6 cellular contexts compared by ENCODE assay signal in genomic region chr7:153964481-153965112, GRCh38.
DNase-seq lines count a peak whose midpoint lies in the region; ATAC-seq, FAIRE-seq and TF ChIP-seq lines count a peak whose summit lies in the region.
"Not testable (repeated sequence)": the region's sequence is repeated elsewhere in the genome, so short reads cannot be mapped to it uniquely, and the experiment has no call there.

No MANE protein-coding gene starts in this region.

- H3K4me3 ChIP-seq in HEK293 (ENCODE audit: low read depth, low read length); K562: not testable (repeated sequence)

- intact Hi-C loops in K562 (cut with micrococcal nuclease) = not testable (repeated sequence)

- H3K9me1 ChIP-seq in K562 (ENCODE audit: control insufficient read depth, insufficient read depth, low read length) = not testable (repeated sequence)

- not testable (repeated sequence) for TF ChIP-seq EP300 in K562 (IDR thresholded peaks at IDR 0.05; ENCODE audit: low read length)

- DNase-seq in G401 (ENCODE audit: low spot score) (peak; percentile 92), cerebellar cortex (ENCODE audit: low spot score) (peak; percentile 87), cerebellar nuclear complex (lab: John Stamatoyannopoulos, UW) (peak; percentile 5 to 33), cerebellum (ENCODE audit: low spot score) (peak; percentile 50)
- DNase-seq in K562 (ENCODE audit: extremely low read depth in 1 of 4, low spot score in 3 of 4) = not testable (repeated sequence)

- in situ Hi-C loops in G401 (cut with HindIII; ENCODE audit: low sequenced_read_pairs); K562 (cut with MboI): not testable (repeated sequence)

- not testable (repeated sequence) for H3K9ac ChIP-seq in K562 (ENCODE audit: insufficient read depth in 1 of 2, low read depth in 2 of 2, low read length in 2 of 2)

- H3K36me3 ChIP-seq in HEK293 (ENCODE audit: control insufficient read depth in 2 of 2, insufficient read depth in 1 of 2, low read length in 2 of 2); K562 (ENCODE audit: control insufficient read depth, insufficient read depth, low read length): not testable (repeated sequence)

- CTCF ChIA-PET in HEK293 (lab: Yijun Ruan, JAX); K562 (lab: Yijun Ruan, JAX; ENCODE audit: low intra/inter-chr PET ratio): not testable (repeated sequence)

- not testable (repeated sequence) for H3K4me1 ChIP-seq in HEK293 (ENCODE audit: control insufficient read depth, insufficient read depth, low read length); K562 (replicated peaks in 1 of 2; ENCODE audit: control insufficient read depth in 2 of 2, insufficient read depth in 2 of 2, low read length in 2 of 2)

- TF ChIP-seq CTCF in HEK293 (tag by site-specific recombination; IDR thresholded peaks at IDR 0.05); K562 (IDR thresholded peaks at IDR 0.05 in 2 of 3, conservative IDR thresholded peaks at IDR 0.05 in 1 of 3; ENCODE audit: insufficient read depth in 2 of 3, low read depth in 1 of 3, low read length in 3 of 3): not testable (repeated sequence)

- not testable (repeated sequence) for ATAC-seq in K562

- not testable (repeated sequence) for TF ChIP-seq RAD21 in K562 (CRISPR knock-in tag; conservative IDR thresholded peaks at IDR 0.05 in 1 of 2, IDR thresholded peaks at IDR 0.05 in 1 of 2)

- H2AFZ ChIP-seq in K562 (ENCODE audit: low read depth, low read length) = not testable (repeated sequence)

- H3K79me2 ChIP-seq in K562 (ENCODE audit: control insufficient read depth, insufficient read depth, low read length) = not testable (repeated sequence)

- not testable (repeated sequence) for TF ChIP-seq POLR2A in K562 (conservative IDR thresholded peaks at IDR 0.05)

- not testable (repeated sequence) for H3K9me3 ChIP-seq in HEK293 (ENCODE audit: control insufficient read depth, insufficient read depth, low read depth, low read length); K562 (replicated peaks; ENCODE audit: control insufficient read depth, insufficient read depth, low read depth, low read length)

- POLR2A ChIA-PET in HEK293 (lab: Yijun Ruan, JAX); K562 (lab: Yijun Ruan, JAX): not testable (repeated sequence)

- not testable (repeated sequence) for BruUV-seq in K562 (replicated peaks; lab: Mats Ljungman, UMichigan)

- H3K27ac ChIP-seq in HEK293 (ENCODE audit: extremely low read depth, low read depth, low read length); K562 (ENCODE audit: extremely low read depth, low read depth, low read length): not testable (repeated sequence)

- not testable (repeated sequence) for H3K4me2 ChIP-seq in K562 (ENCODE audit: insufficient read depth, low read length)

- not testable (repeated sequence) for H3K27me3 ChIP-seq in K562 (ENCODE audit: control insufficient read depth in 2 of 2, insufficient read depth in 2 of 2, low read length in 2 of 2)

- H4K20me1 ChIP-seq in K562 (replicated peaks; ENCODE audit: control insufficient read depth, insufficient read depth, low read length) = not testable (repeated sequence)

- WGBS in K562 (ENCODE audit: insufficient coverage, low coverage, missing lambda C conversion rate) = 1% methylated on average over 6 of the region's 6 CpGs

- FAIRE-seq in K562 (lab: Jason Lieb, UNC) = not testable (repeated sequence)

TF ChIP-seq in HEK293, 187 proteins besides CTCF, POLR2A, EP300 and RAD21:
- peak; percentile 56; the same call in 1 of the 2 replicates for TF ChIP-seq ZNF366 (tag by site-specific recombination; conservative IDR thresholded peaks at IDR 0.05)
- TF ChIP-seq PRDM1 (tag by site-specific recombination; IDR thresholded peaks at IDR 0.05) = peak; percentile 97

TF ChIP-seq in K562, 482 proteins besides CTCF, POLR2A, EP300 and RAD21:
- TF ChIP-seq ZNF512 (tag; IDR thresholded peaks at IDR 0.05) = peak; percentile 54
